In the genomic region with DNA sequence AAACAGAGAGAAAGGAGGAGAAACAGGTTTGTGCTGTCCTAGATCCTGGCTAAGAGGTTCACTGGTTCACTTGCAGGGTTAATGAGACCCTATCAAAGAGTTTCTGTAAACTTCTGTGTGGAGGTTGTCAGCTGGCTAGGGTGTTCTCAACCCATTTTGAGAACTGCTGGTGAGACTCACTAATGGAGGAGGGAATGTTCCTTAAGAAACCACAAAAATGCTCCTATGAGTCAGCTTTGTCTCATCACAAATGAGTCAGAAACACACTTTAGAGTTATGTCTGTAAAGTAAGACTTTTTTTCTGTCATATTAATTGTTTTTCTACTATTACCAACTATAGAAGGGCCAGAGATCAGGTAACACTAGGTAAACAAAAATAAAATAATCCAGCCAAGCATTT, we compare ENCODE assay signal across 9 cellular contexts.
DNase-seq lines count a peak whose midpoint lies in the region; ATAC-seq and TF ChIP-seq lines count a peak whose summit lies in the region.
"Had no signal": no experiment of that assay in that cellular context is flagged by ENCODE, and none has a peak within 500 bp of the region (broad histone marks: within the 10 kb centered on the region; RNA-seq: fewer than 3 reads in every experiment).

No MANE protein-coding gene starts in this region.

- POLR2A ChIA-PET in WTC11 (lab: Charles Lee), result no interaction called here
- POLR2A ChIA-PET in naive thymus-derived CD4-positive, alpha-beta T cell (lab: Charles Lee), result no interaction called here

- no peaks in the 10 kb centered on the region for H3K4me1 ChIP-seq in naive thymus-derived CD4-positive, alpha-beta T cell (ENCODE audit: control insufficient read depth in 2 of 2, insufficient read depth in 2 of 2, low read length in 2 of 2)

- H3K4me1 Mint-ChIP-seq in WTC11, result peaks cover 13% of the 10 kb centered on the region
- H3K4me1 Mint-ChIP-seq in naive thymus-derived CD4-positive, alpha-beta T cell, result no peaks in the 10 kb centered on the region

- H3K36me3 ChIP-seq in naive thymus-derived CD4-positive, alpha-beta T cell (ENCODE audit: control insufficient read depth in 2 of 3, insufficient read depth in 3 of 3, low read length in 3 of 3), result no peaks in the 10 kb centered on the region

- peaks cover 18% of the 10 kb centered on the region for H3K36me3 Mint-ChIP-seq in WTC11
- H3K36me3 Mint-ChIP-seq in naive thymus-derived CD4-positive, alpha-beta T cell, result peaks cover 0 to 8% (median 0%) of the 10 kb centered on the region in 5 donors

- H3K27ac ChIP-seq in naive thymus-derived CD4-positive, alpha-beta T cell (ENCODE audit: low read depth, low read length), result no peak overlapping the region

- CTCF ChIA-PET in WTC11 (lab: Charles Lee), result no interaction called here
- CTCF ChIA-PET in naive thymus-derived CD4-positive, alpha-beta T cell (lab: Charles Lee), result no interaction called here

- H3K27ac Mint-ChIP-seq in WTC11, result no peak overlapping the region
- no peak overlapping the region for H3K27ac Mint-ChIP-seq in naive thymus-derived CD4-positive, alpha-beta T cell

- H3K27me3 Mint-ChIP-seq in WTC11 (ENCODE audit: low read depth), result peaks cover 7% of the 10 kb centered on the region
- no peaks in the 10 kb centered on the region for H3K27me3 Mint-ChIP-seq in naive thymus-derived CD4-positive, alpha-beta T cell

- H3K27me3 ChIP-seq in naive thymus-derived CD4-positive, alpha-beta T cell (ENCODE audit: control insufficient read depth in 2 of 2, insufficient read depth in 2 of 2, low read length in 2 of 2), result no peaks in the 10 kb centered on the region

- intact Hi-C loops in naive thymus-derived CD4-positive, alpha-beta T cell (cut with micrococcal nuclease), result no loop called here

- DNase-seq in astrocyte of the spinal cord (ENCODE audit: low read depth, low spot score) (peak; percentile 95), putamen (ENCODE audit: low spot score) (peak; percentile 19), T1000 (lab: John Stamatoyannopoulos, UW) (no peak), WTC11 (ENCODE audit: low spot score) (no peak), NCI-H748 (lab: John Stamatoyannopoulos, UW; ENCODE audit: unreplicated experiment) (no peak)
- no peak for DNase-seq in naive thymus-derived CD4-positive, alpha-beta T cell
- DNase-seq: hippocampal formation had no signal

- H3K4me3 Mint-ChIP-seq in WTC11, result no peak overlapping the region
- no peak overlapping the region for H3K4me3 Mint-ChIP-seq in naive thymus-derived CD4-positive, alpha-beta T cell

- no peak for TF ChIP-seq CTCF in astrocyte of the spinal cord (IDR thresholded peaks at IDR 0.05; ENCODE audit: low read depth, low read length)
- TF ChIP-seq CTCF in WTC11 (IDR thresholded peaks at IDR 0.05), result no peak

- in situ Hi-C loops in astrocyte of the spinal cord (cut with HindIII; ENCODE audit: low sequenced_read_pairs), result no loop called here

- H3K9me3 Mint-ChIP-seq in WTC11, result peaks cover 56% of the 10 kb centered on the region
- H3K9me3 Mint-ChIP-seq in naive thymus-derived CD4-positive, alpha-beta T cell, result peaks cover 0 to 18% (median 9%) of the 10 kb centered on the region in 11 donors

- peak; percentile 92 for ATAC-seq in GM19463 (IDR thresholded peaks at IDR 0.05; ENCODE audit: unreplicated experiment)
- peak; percentile 73 for ATAC-seq in HG03558 (IDR thresholded peaks at IDR 0.05; ENCODE audit: extremely low read depth, unreplicated experiment)
- ATAC-seq in WTC11, result no peak
- no peak for ATAC-seq in naive thymus-derived CD4-positive, alpha-beta T cell

- H3K9me3 ChIP-seq in naive thymus-derived CD4-positive, alpha-beta T cell (ENCODE audit: control insufficient read depth in 2 of 3, low read length in 3 of 3), result no peaks in the 10 kb centered on the region

- H3K4me3 ChIP-seq in astrocyte of the spinal cord (ENCODE audit: low read depth, low read length), result no peak overlapping the region
- no peak overlapping the region for H3K4me3 ChIP-seq in naive thymus-derived CD4-positive, alpha-beta T cell (ENCODE audit: low read length)

TF ChIP-seq in WTC11, 78 proteins besides CTCF, POLR2A, EP300 and RAD21 (continues in another document):
- TF ChIP-seq, protein P1, sequence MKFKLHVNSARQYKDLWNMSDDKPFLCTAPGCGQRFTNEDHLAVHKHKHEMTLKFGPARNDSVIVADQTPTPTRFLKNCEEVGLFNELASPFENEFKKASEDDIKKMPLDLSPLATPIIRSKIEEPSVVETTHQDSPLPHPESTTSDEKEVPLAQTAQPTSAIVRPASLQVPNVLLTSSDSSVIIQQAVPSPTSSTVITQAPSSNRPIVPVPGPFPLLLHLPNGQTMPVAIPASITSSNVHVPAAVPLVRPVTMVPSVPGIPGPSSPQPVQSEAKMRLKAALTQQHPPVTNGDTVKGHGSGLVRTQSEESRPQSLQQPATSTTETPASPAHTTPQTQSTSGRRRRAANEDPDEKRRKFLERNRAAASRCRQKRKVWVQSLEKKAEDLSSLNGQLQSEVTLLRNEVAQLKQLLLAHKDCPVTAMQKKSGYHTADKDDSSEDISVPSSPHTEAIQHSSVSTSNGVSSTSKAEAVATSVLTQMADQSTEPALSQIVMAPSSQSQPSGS (CRISPR knock-in tag; IDR thresholded peaks at IDR 0.05; ENCODE audit: borderline replicate concordance, low read depth), result no peak
- TF ChIP-seq, protein P2, sequence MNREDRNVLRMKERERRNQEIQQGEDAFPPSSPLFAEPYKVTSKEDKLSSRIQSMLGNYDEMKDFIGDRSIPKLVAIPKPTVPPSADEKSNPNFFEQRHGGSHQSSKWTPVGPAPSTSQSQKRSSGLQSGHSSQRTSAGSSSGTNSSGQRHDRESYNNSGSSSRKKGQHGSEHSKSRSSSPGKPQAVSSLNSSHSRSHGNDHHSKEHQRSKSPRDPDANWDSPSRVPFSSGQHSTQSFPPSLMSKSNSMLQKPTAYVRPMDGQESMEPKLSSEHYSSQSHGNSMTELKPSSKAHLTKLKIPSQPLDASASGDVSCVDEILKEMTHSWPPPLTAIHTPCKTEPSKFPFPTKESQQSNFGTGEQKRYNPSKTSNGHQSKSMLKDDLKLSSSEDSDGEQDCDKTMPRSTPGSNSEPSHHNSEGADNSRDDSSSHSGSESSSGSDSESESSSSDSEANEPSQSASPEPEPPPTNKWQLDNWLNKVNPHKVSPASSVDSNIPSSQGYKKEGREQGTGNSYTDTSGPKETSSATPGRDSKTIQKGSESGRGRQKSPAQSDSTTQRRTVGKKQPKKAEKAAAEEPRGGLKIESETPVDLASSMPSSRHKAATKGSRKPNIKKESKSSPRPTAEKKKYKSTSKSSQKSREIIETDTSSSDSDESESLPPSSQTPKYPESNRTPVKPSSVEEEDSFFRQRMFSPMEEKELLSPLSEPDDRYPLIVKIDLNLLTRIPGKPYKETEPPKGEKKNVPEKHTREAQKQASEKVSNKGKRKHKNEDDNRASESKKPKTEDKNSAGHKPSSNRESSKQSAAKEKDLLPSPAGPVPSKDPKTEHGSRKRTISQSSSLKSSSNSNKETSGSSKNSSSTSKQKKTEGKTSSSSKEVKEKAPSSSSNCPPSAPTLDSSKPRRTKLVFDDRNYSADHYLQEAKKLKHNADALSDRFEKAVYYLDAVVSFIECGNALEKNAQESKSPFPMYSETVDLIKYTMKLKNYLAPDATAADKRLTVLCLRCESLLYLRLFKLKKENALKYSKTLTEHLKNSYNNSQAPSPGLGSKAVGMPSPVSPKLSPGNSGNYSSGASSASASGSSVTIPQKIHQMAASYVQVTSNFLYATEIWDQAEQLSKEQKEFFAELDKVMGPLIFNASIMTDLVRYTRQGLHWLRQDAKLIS (CRISPR knock-in tag; IDR thresholded peaks at IDR 0.05; ENCODE audit: borderline replicate concordance), result no peak
- TF ChIP-seq, protein P3, sequence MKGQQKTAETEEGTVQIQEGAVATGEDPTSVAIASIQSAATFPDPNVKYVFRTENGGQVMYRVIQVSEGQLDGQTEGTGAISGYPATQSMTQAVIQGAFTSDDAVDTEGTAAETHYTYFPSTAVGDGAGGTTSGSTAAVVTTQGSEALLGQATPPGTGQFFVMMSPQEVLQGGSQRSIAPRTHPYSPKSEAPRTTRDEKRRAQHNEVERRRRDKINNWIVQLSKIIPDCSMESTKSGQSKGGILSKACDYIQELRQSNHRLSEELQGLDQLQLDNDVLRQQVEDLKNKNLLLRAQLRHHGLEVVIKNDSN (CRISPR knock-in tag; IDR thresholded peaks at IDR 0.05), result no peak
- TF ChIP-seq, protein P4, sequence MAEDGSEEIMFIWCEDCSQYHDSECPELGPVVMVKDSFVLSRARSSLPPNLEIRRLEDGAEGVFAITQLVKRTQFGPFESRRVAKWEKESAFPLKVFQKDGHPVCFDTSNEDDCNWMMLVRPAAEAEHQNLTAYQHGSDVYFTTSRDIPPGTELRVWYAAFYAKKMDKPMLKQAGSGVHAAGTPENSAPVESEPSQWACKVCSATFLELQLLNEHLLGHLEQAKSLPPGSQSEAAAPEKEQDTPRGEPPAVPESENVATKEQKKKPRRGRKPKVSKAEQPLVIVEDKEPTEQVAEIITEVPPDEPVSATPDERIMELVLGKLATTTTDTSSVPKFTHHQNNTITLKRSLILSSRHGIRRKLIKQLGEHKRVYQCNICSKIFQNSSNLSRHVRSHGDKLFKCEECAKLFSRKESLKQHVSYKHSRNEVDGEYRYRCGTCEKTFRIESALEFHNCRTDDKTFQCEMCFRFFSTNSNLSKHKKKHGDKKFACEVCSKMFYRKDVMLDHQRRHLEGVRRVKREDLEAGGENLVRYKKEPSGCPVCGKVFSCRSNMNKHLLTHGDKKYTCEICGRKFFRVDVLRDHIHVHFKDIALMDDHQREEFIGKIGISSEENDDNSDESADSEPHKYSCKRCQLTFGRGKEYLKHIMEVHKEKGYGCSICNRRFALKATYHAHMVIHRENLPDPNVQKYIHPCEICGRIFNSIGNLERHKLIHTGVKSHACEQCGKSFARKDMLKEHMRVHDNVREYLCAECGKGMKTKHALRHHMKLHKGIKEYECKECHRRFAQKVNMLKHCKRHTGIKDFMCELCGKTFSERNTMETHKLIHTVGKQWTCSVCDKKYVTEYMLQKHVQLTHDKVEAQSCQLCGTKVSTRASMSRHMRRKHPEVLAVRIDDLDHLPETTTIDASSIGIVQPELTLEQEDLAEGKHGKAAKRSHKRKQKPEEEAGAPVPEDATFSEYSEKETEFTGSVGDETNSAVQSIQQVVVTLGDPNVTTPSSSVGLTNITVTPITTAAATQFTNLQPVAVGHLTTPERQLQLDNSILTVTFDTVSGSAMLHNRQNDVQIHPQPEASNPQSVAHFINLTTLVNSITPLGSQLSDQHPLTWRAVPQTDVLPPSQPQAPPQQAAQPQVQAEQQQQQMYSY (CRISPR knock-in tag; IDR thresholded peaks at IDR 0.05), result no peak
- TF ChIP-seq ZNF138 (CRISPR knock-in tag; conservative IDR thresholded peaks at IDR 0.05), result no peak
- no peak for TF ChIP-seq ZNF396 (CRISPR knock-in tag; IDR thresholded peaks at IDR 0.05; ENCODE audit: borderline replicate concordance)
- TF ChIP-seq ZNF423 (CRISPR knock-in tag; IDR thresholded peaks at IDR 0.05), result no peak
- no peak for TF ChIP-seq ZNF416 (CRISPR knock-in tag; IDR thresholded peaks at IDR 0.05)
- no peak for TF ChIP-seq CREM (CRISPR knock-in tag; IDR thresholded peaks at IDR 0.05)

Comparison
In these comparisons a context has a peak if more than half of its experiments do, and no peak if none do; other contexts are left out.
1. ATAC-seq: peak in GM19463 (single experiment) and HG03558 (single experiment); none in WTC11 (single experiment) and naive thymus-derived CD4-positive, alpha-beta T cell (single experiment).
2. DNase-seq: peak in astrocyte of the spinal cord (single experiment) and putamen (single experiment); none in T1000 (single experiment), WTC11 (single experiment), naive thymus-derived CD4-positive, alpha-beta T cell (0 of 9) and NCI-H748 (single experiment).